In genomic region chr6:132663661-132664060, GRCh38 we compare ENCODE assay signal across 36 cellular contexts. TPM values are rescaled to one million over a fixed set of nuclear protein-coding genes. Genes with fewer than 3 reads are reported as not detected.
"Had no signal": no experiment of that assay in that cellular context is flagged by ENCODE, and none has a peak within 500 bp of the region (broad histone marks: within the 10 kb centered on the region; RNA-seq: fewer than 3 reads in every experiment).

No MANE protein-coding gene starts in this region.

- H3K4me1 Mint-ChIP-seq: activated B cell treated with CpG ODN at 0.5 μM for 24 hours; activated T-helper 17 cell treated with anti-CD3 and anti-CD28 coated beads, Interleukin-2, amount 50 U/mL, for 72 hours had no signal

- H3K27ac ChIP-seq: body of pancreas, epithelial cell of prostate, esophagus squamous epithelium, WERI-Rb-1 had no signal

- H3K9me3 ChIP-seq: body of pancreas, esophagus squamous epithelium had no signal

- H3K27me3 ChIP-seq: body of pancreas, esophagus squamous epithelium had no signal

- H3K36me3 ChIP-seq: esophagus squamous epithelium, WERI-Rb-1 had no signal

- H3K27ac Mint-ChIP-seq: activated B cell treated with CpG ODN at 0.5 μM for 24 hours; activated CD8-positive, alpha-beta T cell treated with anti-CD3 and anti-CD28 coated beads for 36 hours; activated naive CD8-positive, alpha-beta T cell; activated T-helper 17 cell treated with anti-CD3 and anti-CD28 coated beads, Interleukin-2, amount 50 U/mL, for 72 hours; T-helper 2 cell treated with Interferon-gamma antibody and Interleukin-4, amounts not matched to agents 5 μg/mL and 100 μg/mL, for 36 hours had no signal

- H3K36me3 Mint-ChIP-seq: activated naive CD8-positive, alpha-beta T cell had no signal

- H3K4me1 ChIP-seq: body of pancreas, esophagus squamous epithelium had no signal

- DNase-seq: activated B cell treated with CpG ODN at 0.5 μM for 24 hours; activated CD4-positive, alpha-beta T cell treated with anti-CD3 and anti-CD28 coated beads for 48 hours; activated CD4-positive, alpha-beta T cell treated with anti-CD3 and anti-CD28 coated beads, Interleukin-2, amount 50 U/mL, for 1 hour; activated CD4-positive, alpha-beta T cell treated with anti-CD3 and anti-CD28 coated beads, Interleukin-2, amount 50 U/mL, for 48 hours; activated CD8-positive, alpha-beta memory T cell treated with anti-CD3 and anti-CD28 coated beads for 24 hours; activated CD8-positive, alpha-beta T cell treated with anti-CD3 and anti-CD28 coated beads for 36 hours; activated effector memory CD4-positive, alpha-beta T cell treated with Interleukin-2 at 50 U/mL for 16 hours; activated gamma-delta T cell treated with Interleukin-2 at 50 U/mL for 16 hours; activated naive CD4-positive, alpha-beta T cell treated with anti-CD3 and anti-CD28 coated beads, Interleukin-2, amount 50 U/mL, for 16 hours; activated naive CD4-positive, alpha-beta T cell treated with Interleukin-2 at 50 U/mL for 16 hours; activated T-cell treated with anti-CD3 and anti-CD28 coated beads, Interleukin-2, amount 50 U/mL, for 4 hours; amygdala; aorta; body of pancreas; caudate nucleus; cortex of kidney; dermis blood vessel endothelial cell; effector CD4-positive, alpha-beta T cell; esophagus squamous epithelium; foreskin fibroblast; head of caudate nucleus; T-helper 1 cell; T-helper 17 cell; T1000; WERI-Rb-1 had no signal

- H3K4me3 ChIP-seq: body of pancreas, esophagus squamous epithelium had no signal

- H3K27me3 Mint-ChIP-seq: activated B cell treated with CpG ODN at 0.5 μM for 24 hours; activated CD8-positive, alpha-beta T cell treated with anti-CD3 and anti-CD28 coated beads for 36 hours; activated naive CD8-positive, alpha-beta T cell; activated T-helper 17 cell treated with anti-CD3 and anti-CD28 coated beads, Interleukin-2, amount 50 U/mL, for 72 hours had no signal

- H3K4me3 Mint-ChIP-seq: activated B cell treated with CpG ODN at 0.5 μM for 24 hours; activated CD8-positive, alpha-beta T cell treated with anti-CD3 and anti-CD28 coated beads for 36 hours; activated naive CD8-positive, alpha-beta T cell; activated T-cell treated with anti-CD3 and anti-CD28 coated beads, Interleukin-2, amount 50 U/mL, for 4 hours; activated T-helper 17 cell treated with anti-CD3 and anti-CD28 coated beads, Interleukin-2, amount 50 U/mL, for 72 hours; T-helper 2 cell treated with Interferon-gamma antibody and Interleukin-4, amounts not matched to agents 5 μg/mL and 100 μg/mL, for 36 hours had no signal

- H3K9me3 Mint-ChIP-seq: activated CD8-positive, alpha-beta T cell treated with anti-CD3 and anti-CD28 coated beads for 36 hours; activated T-cell treated with anti-CD3 and anti-CD28 coated beads, Interleukin-2, amount 50 U/mL, for 4 hours; activated T-helper 17 cell treated with anti-CD3 and anti-CD28 coated beads, Interleukin-2, amount 50 U/mL, for 72 hours; T-helper 2 cell treated with Interferon-gamma antibody and Interleukin-4, amounts not matched to agents 5 μg/mL and 100 μg/mL, for 36 hours had no signal

- ATAC-seq: activated CD4-positive, CD25-positive, alpha-beta regulatory T cell treated with anti-CD3 and anti-CD28 coated beads, Interleukin-2, amount 50 U/mL, for 24 hours; activated CD8-positive, alpha-beta T cell treated with anti-CD3 and anti-CD28 coated beads for 36 hours; activated T-cell treated with anti-CD3 and anti-CD28 coated beads, Interleukin-2, amount 50 U/mL, for 4 hours; activated T-helper 17 cell treated with anti-CD3 and anti-CD28 coated beads, Interleukin-2, amount 50 U/mL, for 72 hours; body of pancreas; T-helper 17 cell had no signal

RNA-seq across cellular contexts. Expression of gene TAAR1, which starts 4.7 kb away (rescaled TPM):
- total RNA-seq: activated B cell treated with CpG ODN at 0.5 μM for 24 hours; activated CD8-positive, alpha-beta T cell treated with anti-CD3 and anti-CD28 coated beads for 36 hours; activated T-cell treated with anti-CD3 and anti-CD28 coated beads, Interleukin-2, amount 50 U/mL, for 4 hours; activated T-helper 17 cell treated with anti-CD3 and anti-CD28 coated beads, Interleukin-2, amount 50 U/mL, for 72 hours; aorta; body of pancreas; chondrocyte; dermis blood vessel endothelial cell; endothelial cell of umbilical vein; esophagus squamous epithelium; fibroblast of lung; frontal cortex; T-helper 17 cell had no signal
- polyA plus RNA-seq: adipose tissue, aorta, endothelial cell of umbilical vein, esophagus, fibroblast of lung had no signal

RNA-seq across cellular contexts. Expression of gene TAAR2, which starts 39.6 kb away (rescaled TPM):
- total RNA-seq: activated B cell treated with CpG ODN at 0.5 μM for 24 hours; activated CD8-positive, alpha-beta T cell treated with anti-CD3 and anti-CD28 coated beads for 36 hours; activated T-cell treated with anti-CD3 and anti-CD28 coated beads, Interleukin-2, amount 50 U/mL, for 4 hours; activated T-helper 17 cell treated with anti-CD3 and anti-CD28 coated beads, Interleukin-2, amount 50 U/mL, for 72 hours; aorta; body of pancreas; chondrocyte; dermis blood vessel endothelial cell; endothelial cell of umbilical vein; esophagus squamous epithelium; fibroblast of lung; frontal cortex; T-helper 17 cell had no signal
- polyA plus RNA-seq: adipose tissue, aorta, endothelial cell of umbilical vein, esophagus, fibroblast of lung had no signal

RNA-seq across cellular contexts. Expression of gene VNN1, which starts 50.2 kb away (rescaled TPM):
- total RNA-seq: activated CD8-positive, alpha-beta T cell treated with anti-CD3 and anti-CD28 coated beads for 36 hours; activated T-cell treated with anti-CD3 and anti-CD28 coated beads, Interleukin-2, amount 50 U/mL, for 4 hours; activated T-helper 17 cell treated with anti-CD3 and anti-CD28 coated beads, Interleukin-2, amount 50 U/mL, for 72 hours; chondrocyte; dermis blood vessel endothelial cell; endothelial cell of umbilical vein; fibroblast of lung had no signal
- polyA plus RNA-seq: endothelial cell of umbilical vein, fibroblast of lung had no signal
